ENCODE assay signal across 30 cellular contexts in the genomic region with DNA sequence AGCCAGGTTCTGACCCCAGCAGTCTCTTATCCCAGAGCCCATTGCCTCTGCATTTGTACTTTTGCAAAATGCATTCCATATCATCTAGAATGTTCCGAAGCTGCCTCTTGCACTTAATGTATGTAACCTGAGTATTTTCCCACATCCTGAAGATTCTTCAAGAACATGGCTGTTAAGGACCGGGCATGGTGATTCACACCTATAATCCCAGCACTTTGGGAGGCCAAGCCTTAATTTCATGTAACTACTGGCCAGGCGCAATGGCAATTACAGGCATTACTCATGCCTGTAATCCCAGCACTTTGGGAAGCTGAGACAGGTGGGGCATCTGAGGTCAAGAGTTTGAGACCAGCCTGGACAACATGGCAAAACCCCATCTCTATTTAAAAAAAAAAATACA. TPM values are rescaled to one million over a fixed set of nuclear protein-coding genes. Genes with fewer than 3 reads are reported as not detected.
"Had no signal": no experiment of that assay in that cellular context is flagged by ENCODE, and none has a peak within 500 bp of the region (broad histone marks: within the 10 kb centered on the region; RNA-seq: fewer than 3 reads in every experiment).

No MANE protein-coding gene starts in this region.

- H3K27me3 ChIP-seq: colonic mucosa, left lung, neutrophil, sigmoid colon, spleen, testis, tibial artery, upper lobe of left lung, uterus had no signal

- ATAC-seq: left lung; naive thymus-derived CD8-positive, alpha-beta T cell; psoas muscle; right cardiac atrium; stimulated activated memory B cell treated with anti-CD40 and anti-IgM and Interleukin-4, amounts not matched to agents 10 μg/mL and 1 μg/mL and 100 μg/mL, for 72 hours; stimulated activated naive CD8-positive, alpha-beta T cell treated with anti-CD3 and anti-CD28 coated beads, Interleukin-15, Interleukin-2, amounts not matched to agents 100 U/mL and 50 U/mL, for 24 hours had no signal

- H3K27ac Mint-ChIP-seq: dendritic cell treated with granulocyte-macrophage colony-stimulating factor and Interleukin-4, amounts not matched to agents 40 ng/mL and 50 ng/mL, for 4 days; endodermal cell; nephron progenitor cell; stimulated activated memory B cell treated with anti-CD40 and anti-IgM and Interleukin-4, amounts not matched to agents 10 μg/mL and 1 μg/mL and 100 μg/mL, for 72 hours had no signal

- H3K4me1 ChIP-seq: colonic mucosa, left lung, parathyroid adenoma, psoas muscle, sigmoid colon, spleen, testis, tibial artery, upper lobe of left lung, uterus had no signal

- H3K9me3 ChIP-seq: colonic mucosa, left lung, neutrophil, psoas muscle, sigmoid colon, spleen, testis, tibial artery, upper lobe of left lung, uterus had no signal

- H3K9me3 Mint-ChIP-seq: dendritic cell treated with granulocyte-macrophage colony-stimulating factor and Interleukin-4, amounts not matched to agents 40 ng/mL and 50 ng/mL, for 4 days; endodermal cell; naive thymus-derived CD8-positive, alpha-beta T cell; nephron progenitor cell; stimulated activated memory B cell treated with anti-CD40 and anti-IgM and Interleukin-4, amounts not matched to agents 10 μg/mL and 1 μg/mL and 100 μg/mL, for 72 hours had no signal

- H3K4me3 Mint-ChIP-seq: dendritic cell treated with granulocyte-macrophage colony-stimulating factor and Interleukin-4, amounts not matched to agents 40 ng/mL and 50 ng/mL, for 4 days; endodermal cell; naive thymus-derived CD8-positive, alpha-beta T cell; nephron progenitor cell; stimulated activated memory B cell treated with anti-CD40 and anti-IgM and Interleukin-4, amounts not matched to agents 10 μg/mL and 1 μg/mL and 100 μg/mL, for 72 hours had no signal

- H3K27ac ChIP-seq: colonic mucosa, left lung, neutrophil, parathyroid adenoma, psoas muscle, sigmoid colon, spleen, testis, tibial artery, upper lobe of left lung, uterus had no signal

- H3K36me3 ChIP-seq: colonic mucosa, left lung, neutrophil, sigmoid colon, spleen, tibial artery, upper lobe of left lung, uterus had no signal

- H3K36me3 Mint-ChIP-seq: naive thymus-derived CD8-positive, alpha-beta T cell; stimulated activated memory B cell treated with anti-CD40 and anti-IgM and Interleukin-4, amounts not matched to agents 10 μg/mL and 1 μg/mL and 100 μg/mL, for 72 hours had no signal

- DNase-seq: central memory CD4-positive, alpha-beta T cell; colonic mucosa; effector CD8-positive, alpha-beta T cell; endodermal cell; kidney; left lung; mammary epithelial cell; mesendoderm; midbrain; naive thymus-derived CD8-positive, alpha-beta T cell; nephron progenitor cell; psoas muscle; right cardiac atrium; sigmoid colon; spleen; stimulated activated CD4-positive, alpha-beta T cell treated with anti-CD3 and anti-CD28 coated beads, Interleukin-4, amount 100 ng/mL, for 4 hours; stimulated activated naive CD8-positive, alpha-beta T cell treated with anti-CD3 and anti-CD28 coated beads, Interleukin-15, Interleukin-2, amounts not matched to agents 100 U/mL and 50 U/mL, for 24 hours; substantia nigra; testis; upper lobe of left lung; uterus had no signal

- H3K4me3 ChIP-seq: colonic mucosa, left lung, psoas muscle, sigmoid colon, spleen, testis, tibial artery, upper lobe of left lung, uterus had no signal

- H3K27me3 Mint-ChIP-seq: dendritic cell treated with granulocyte-macrophage colony-stimulating factor and Interleukin-4, amounts not matched to agents 40 ng/mL and 50 ng/mL, for 4 days; stimulated activated memory B cell treated with anti-CD40 and anti-IgM and Interleukin-4, amounts not matched to agents 10 μg/mL and 1 μg/mL and 100 μg/mL, for 72 hours had no signal

- H3K4me1 Mint-ChIP-seq: endodermal cell; naive thymus-derived CD8-positive, alpha-beta T cell; stimulated activated memory B cell treated with anti-CD40 and anti-IgM and Interleukin-4, amounts not matched to agents 10 μg/mL and 1 μg/mL and 100 μg/mL, for 72 hours had no signal

RNA-seq across cellular contexts. Expression of a gene that starts 44.6 kb away (rescaled TPM):
- total RNA-seq: fibroblast of villous mesenchyme; mammary epithelial cell; myocyte; naive thymus-derived CD8-positive, alpha-beta T cell; osteoblast; psoas muscle; right cardiac atrium; skeletal muscle tissue; spleen had no signal
- polyA plus RNA-seq: mammary epithelial cell; naive thymus-derived CD8-positive, alpha-beta T cell; right cardiac atrium; spleen had no signal
